Comparison of ENCODE assay signal across 8 cellular contexts in genomic region chr5:96614110-96614691, GRCh38. TPM values are rescaled to one million over a fixed set of nuclear protein-coding genes. Genes with fewer than 3 reads are reported as not detected.
A peak's percentile ranks its signal among the peaks of the same experiment; 100 is the strongest.
DNase-seq lines count a peak whose midpoint lies in the region; ATAC-seq, FAIRE-seq and TF ChIP-seq lines count a peak whose summit lies in the region.

No MANE protein-coding gene starts in this region.

- peak; percentile 69 to 86 for DNase-seq in A549 (ENCODE audit: low read depth in 1 of 2, low spot score in 1 of 2)
- DNase-seq in NCI-H1436 treated with DMSO at 0.1 percent for 48 hours (lab: John Stamatoyannopoulos, UW): peak; percentile 14
- peak in 4 of 5 donors; percentile 18 to 36 (median 30) for DNase-seq in T-helper 1 cell
- peak; percentile 94 for DNase-seq in mammary epithelial cell
- peak; percentile 95 for DNase-seq in inferior parietal cortex (ENCODE audit: extremely low spot score)
- DNase-seq in smooth muscle cell of the brain vasculature (ENCODE audit: low read depth, low spot score): peak; percentile 76

- no peak for TF ChIP-seq POLR2A in A549 (IDR thresholded peaks at IDR 0.05; ENCODE audit: low read length)

- CTCF ChIA-PET in A549 (lab: Yijun Ruan, JAX): interaction anchor here (0.6 to 8.7 kb wide), 55 partner anchors 9 to 747 kb away, joined by 3 to 155 read pairs (median 5); partner anchors contain the start of gene CAST
- CTCF ChIA-PET in mammary epithelial cell (lab: Charles Lee; ENCODE audit: low non-redundant PET): interaction anchor here (1.0 to 1.3 kb wide), 5 partner anchors 9 to 120 kb away, joined by 3 to 9 read pairs (median 8); no protein-coding TSS in a partner anchor

- ATAC-seq in A549: peak; percentile 94 to 98
- no peak for ATAC-seq in HG02852 (IDR thresholded peaks at IDR 0.05; ENCODE audit: unreplicated experiment)

- dilution Hi-C loops in mammary epithelial cell (cut with HindIII; ENCODE audit: low sequenced_read_pairs): loop anchor here (5.0 kb wide), 1 partner anchor 128 kb away; no protein-coding TSS in a partner anchor

- TF ChIP-seq RAD21 in A549 (conservative IDR thresholded peaks at IDR 0.05 in 1 of 2, IDR thresholded peaks at IDR 0.05 in 1 of 2): peak; percentile 95 to 98

- H3K27me3 ChIP-seq in mammary epithelial cell (ENCODE audit: insufficient read depth, low read length): no peaks in the 10 kb centered on the region

- peak overlapping the region; percentile 25 for H3K9ac ChIP-seq in mammary epithelial cell (ENCODE audit: insufficient read depth, low read length)

- intact Hi-C loops in mammary epithelial cell (cut with micrococcal nuclease): loop anchor here (1.0 to 5.0 kb wide), 9 partner anchors 15 to 549 kb away; partner anchors contain the start of genes CAST, ERAP2 and LIX1

- no peaks in the 10 kb centered on the region for H3K79me2 ChIP-seq in mammary epithelial cell (ENCODE audit: insufficient read depth, low read length)

- H2AFZ ChIP-seq in mammary epithelial cell (ENCODE audit: low read depth, low read length): peak overlapping the region; percentile 64

- in situ Hi-C loops in mammary epithelial cell (cut with MboI; ENCODE audit: low sequenced_read_pairs in 2 of 2): loop anchor here (10.0 to 25.0 kb wide), 2 partner anchors 51 to 548 kb away; partner anchors contain the start of gene CAST (in 1 of the 2)

- POLR2A ChIA-PET in A549 (lab: Yijun Ruan, JAX): interaction anchor here (1.0 to 2.0 kb wide), 2 partner anchors 48 to 55 kb away, joined by 3 to 41 read pairs; partner anchors contain the start of gene CAST

- H3K4me3 ChIP-seq in A549 (no peak overlapping the region), mammary epithelial cell (replicated peaks in 1 of 3; ENCODE audit: insufficient read depth in 1 of 3, low read depth in 2 of 3, low read length in 3 of 3) (no peak overlapping the region)

- H3K27ac ChIP-seq in A549 (peak overlapping the region; percentile 69 to 84), mammary epithelial cell (ENCODE audit: insufficient read depth, low read depth, low read length) (peak overlapping the region; percentile 72)

- BruUV-seq in mammary epithelial cell (replicated peaks; lab: Mats Ljungman, UMichigan): no TSS peak

- H3K4me1 ChIP-seq in A549: peaks cover 23% of the 10 kb centered on the region
- H3K4me1 ChIP-seq in mammary epithelial cell (ENCODE audit: insufficient read depth, low read length): peaks cover 22% of the 10 kb centered on the region

- no peaks in the 10 kb centered on the region for H3K36me3 ChIP-seq in mammary epithelial cell (ENCODE audit: insufficient read depth, low read length)

- no peaks in the 10 kb centered on the region for H4K20me1 ChIP-seq in mammary epithelial cell (ENCODE audit: insufficient read depth, low read length)

- under 1% methylated on average over 6 of the region's 6 CpGs for WGBS in A549 (ENCODE audit: missing lambda C conversion rate)
- WGBS in mammary epithelial cell (ENCODE audit: low coverage, missing lambda C conversion rate): 0% methylated on average over 6 of the region's 6 CpGs

- peak; percentile 94 for TF ChIP-seq CTCF in A549 (IDR thresholded peaks at IDR 0.05)
- TF ChIP-seq CTCF in GM12874 (IDR thresholded peaks at IDR 0.05; ENCODE audit: insufficient read depth, low read depth, low read length): 0 out of 2 replicates have a peak, but pooled peaks have one; percentile 23
- peak; percentile 41 to 52 for TF ChIP-seq CTCF in mammary epithelial cell (conservative IDR thresholded peaks at IDR 0.05 in 1 of 2, IDR thresholded peaks at IDR 0.05 in 1 of 2; ENCODE audit: extremely low read depth in 1 of 2, insufficient read depth in 1 of 2, low read depth in 1 of 2, low read length in 2 of 2)

- peak; percentile 98 for FAIRE-seq in A549 (lab: Jason Lieb, UNC)

- TF ChIP-seq EP300 in A549 (IDR thresholded peaks at IDR 0.05): 0 out of 5 replicates have a peak, but pooled peaks of 1 of the 2 experiments have one; percentile 31

- H3K4me2 ChIP-seq in A549 (peak overlapping the region; percentile 72), mammary epithelial cell (ENCODE audit: insufficient read depth, low read depth, low read length) (peak overlapping the region; percentile 69)

- 0 out of 3 replicates have a peak, but pooled peaks cover 3% of the 10 kb centered on the region for H3K9me3 ChIP-seq in A549
- H3K9me3 ChIP-seq in mammary epithelial cell (replicated peaks; ENCODE audit: insufficient read depth, low read length): no peaks in the 10 kb centered on the region

TF ChIP-seq in A549, 52 proteins besides CTCF, POLR2A, EP300 and RAD21 (continues in another document):
- TF ChIP-seq JUN (IDR thresholded peaks at IDR 0.05) (peak in 1 of 2 experiments; percentile 40; a peak in 1 of 5 replicates), HDAC2 (IDR thresholded peaks at IDR 0.05) (no peak), NPAS2 (CRISPR knock-in tag; IDR thresholded peaks at IDR 0.05; ENCODE audit: borderline replicate concordance) (no peak), ZFP36 (IDR thresholded peaks at IDR 0.05; ENCODE audit: borderline replicate concordance, partially characterized antibody) (no peak), NR3C1 (IDR thresholded peaks at IDR 0.05) (no peak), JUNB (IDR thresholded peaks at IDR 0.05) (peak; percentile 62), FOXS1 (CRISPR knock-in tag; IDR thresholded peaks at IDR 0.05) (no peak), RCOR1 (IDR thresholded peaks at IDR 0.05; ENCODE audit: low read depth, low read length) (no peak), TP53 (CRISPR knock-in tag; IDR thresholded peaks at IDR 0.05) (no peak), TFCP2L1 (CRISPR knock-in tag; IDR thresholded peaks at IDR 0.05) (no peak), PHF8 (IDR thresholded peaks at IDR 0.05; ENCODE audit: borderline replicate concordance, low read depth) (no peak), ELK1 (IDR thresholded peaks at IDR 0.05; ENCODE audit: low read depth, low read length) (no peak), CHD4 (IDR thresholded peaks at IDR 0.05; ENCODE audit: borderline replicate concordance) (no peak), GATA3 (IDR thresholded peaks at IDR 0.05; ENCODE audit: borderline replicate concordance) (no peak), HOXA7 (CRISPR knock-in tag; IDR thresholded peaks at IDR 0.05) (no peak), CHD2 (IDR thresholded peaks at IDR 0.05; ENCODE audit: low read length, partially characterized antibody) (no peak), MYC (IDR thresholded peaks at IDR 0.05; ENCODE audit: borderline replicate concordance, low read length) (no peak), REST (IDR thresholded peaks at IDR 0.05) (no peak), CBX8 (IDR thresholded peaks at IDR 0.05) (no peak), HEYL (CRISPR knock-in tag; IDR thresholded peaks at IDR 0.05) (no peak), SMC3 (IDR thresholded peaks at IDR 0.05) (peak; percentile 98), RNF2 (IDR thresholded peaks at IDR 0.05; ENCODE audit: borderline replicate concordance, low read depth) (no peak), CEBPB (IDR thresholded peaks at IDR 0.05) (peak in 1 of 2 experiments; percentile 27; a peak in 1 of 4 replicates)

RNA-seq across cellular contexts. Expression of gene CAST, which starts 48.0 kb away (rescaled TPM):
- polyA plus RNA-seq in A549 (2011; rRNA removed): 223 and 257 TPM in 2 replicates
- polyA plus RNA-seq in A549 (2012; cell fraction: cytosol; rRNA removed): 48.9 and 52.6 TPM in 2 replicates
- 39.1 and 51.1 TPM in 2 replicates for polyA plus RNA-seq in A549 (2012; cell fraction: nucleus; rRNA removed)
- polyA plus RNA-seq in A549 (2017; fragmentation: RNase III; extraction: RNeasy Plus Mini Kit Qiagen cat#74134 plus additional on column Dnase treatment): 150 to 172 TPM (median 163 TPM) in 3 replicates
- polyA minus RNA-seq in A549 (2011; rRNA and poly(A)+ RNA removed): 111 and 112 TPM in 2 replicates
- 100 to 1,000 TPM; 397 to 459 TPM for total RNA-seq in mammary epithelial cell
- polyA plus RNA-seq in mammary epithelial cell: 339 TPM
- polyA minus RNA-seq in mammary epithelial cell: 359 TPM

Comparison
In these comparisons a context has a peak if more than half of its experiments do, and no peak if none do; other contexts are left out.
1. DNase-seq: peak in every context shown above with its lines; median percentile 95 in inferior parietal cortex; 94 in mammary epithelial cell; 78 in A549; 76 in smooth muscle cell of the brain vasculature; 30 in T-helper 1 cell; 14 in NCI-H1436 treated with DMSO at 0.1 percent for 48 hours.
2. CTCF ChIP-seq: peak in every context shown above with its lines; median percentile 94 in A549; 46 in mammary epithelial cell; 23 in GM12874.